Comparison of ENCODE assay signal across 13 cellular contexts in the genomic region with DNA sequence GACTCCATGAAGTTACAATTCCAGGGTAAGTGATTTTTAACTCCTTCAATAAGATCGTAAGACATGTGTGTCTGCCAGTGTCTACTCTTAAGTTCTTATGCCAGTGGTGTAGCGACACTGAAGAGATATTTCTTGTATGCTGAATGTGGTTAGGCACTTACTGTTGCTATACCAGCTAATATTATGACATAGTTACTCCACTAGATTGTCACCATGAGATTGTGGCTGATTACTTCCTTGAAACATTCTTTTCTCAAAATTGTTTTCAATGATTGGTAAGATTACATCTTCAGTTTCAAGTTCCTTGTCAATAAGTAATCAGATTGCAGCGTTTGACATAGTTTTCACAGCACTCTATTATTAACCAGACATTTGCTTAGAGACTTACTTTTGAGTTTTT.
DNase-seq lines count a peak whose midpoint lies in the region; ATAC-seq, FAIRE-seq and TF ChIP-seq lines count a peak whose summit lies in the region.
"Had no signal": no experiment of that assay in that cellular context is flagged by ENCODE, and none has a peak within 500 bp of the region (broad histone marks: within the 10 kb centered on the region; RNA-seq: fewer than 3 reads in every experiment).

No MANE protein-coding gene starts in this region.

- no peaks in the 10 kb centered on the region for H4K20me1 ChIP-seq in SK-N-SH (ENCODE audit: insufficient read depth)
- no peaks in the 10 kb centered on the region for H4K20me1 ChIP-seq in neural cell (ENCODE audit: insufficient read depth)

- CTCF ChIA-PET in SK-N-SH (lab: Yijun Ruan, JAX), result interaction anchor here (0.5 kb wide), 1 partner anchor 1186 kb away, joined by 3 read pairs; no protein-coding TSS in a partner anchor

- H3K27ac ChIP-seq in SK-N-SH (ENCODE audit: low read depth in 2 of 2, low read length in 1 of 2), result no peak overlapping the region
- no peak overlapping the region for H3K27ac ChIP-seq in neural cell (ENCODE audit: low read length)

- H3K27me3 ChIP-seq in SK-N-SH (ENCODE audit: insufficient read depth) (no peaks in the 10 kb centered on the region), neural cell (ENCODE audit: insufficient read depth, low read depth, low read length) (no peaks in the 10 kb centered on the region), HAP-1 (ENCODE audit: low read depth) (no peaks in the 10 kb centered on the region)
- H3K27me3 ChIP-seq: right lobe of liver, thyroid gland had no signal

- TF ChIP-seq EP300 in SK-N-SH (IDR thresholded peaks at IDR 0.05; ENCODE audit: borderline replicate concordance in 1 of 2, low read depth in 1 of 2, low read length in 1 of 2) (no peak), neural cell (conservative IDR thresholded peaks at IDR 0.05; ENCODE audit: poor library complexity, severe bottlenecking) (no peak)

- H3K4me1 ChIP-seq in SK-N-SH (ENCODE audit: control insufficient read depth in 1 of 2, insufficient read depth in 2 of 2, low read depth in 1 of 2, low read length in 1 of 2) (peaks cover 0 to 8% of the 10 kb centered on the region in 2 experiments; a peak in 2 of 4 replicates), HAP-1 (peaks cover 5% of the 10 kb centered on the region)
- H3K4me1 ChIP-seq: right lobe of liver, thyroid gland had no signal

- H3K4me1 Mint-ChIP-seq in activated naive CD8-positive, alpha-beta T cell treated with anti-CD3 and anti-CD28 coated beads for 36 hours, result peaks cover 10% of the 10 kb centered on the region

- H3K9me2 ChIP-seq in SK-N-SH, result no peaks in the 10 kb centered on the region
- no peaks in the 10 kb centered on the region for H3K9me2 ChIP-seq in neural cell (ENCODE audit: insufficient read depth, low read length)

- H2AFZ ChIP-seq in SK-N-SH (ENCODE audit: low read depth), result no peak overlapping the region
- no peak overlapping the region for H2AFZ ChIP-seq in neural cell (ENCODE audit: low read depth, low read length)

- in situ Hi-C loops in KBM-7 (cut with MboI; ENCODE audit: low pct_unique_long_range_greater_than_20kb, low sequenced_read_pairs), result loop anchor here (25.0 kb wide), 1 partner anchor 328 kb away; the partner anchor contains the start of gene USP51
- in situ Hi-C loops in HAP-1 (cut with MboI; ENCODE audit: low sequenced_read_pairs), result no loop called here

- no peak overlapping the region for H3K4me3 ChIP-seq in SK-N-SH (ENCODE audit: low read depth in 2 of 2, low read length in 1 of 2)
- peak overlapping the region; percentile 78 for H3K4me3 ChIP-seq in neural cell (ENCODE audit: low read length)
- no peak overlapping the region for H3K4me3 ChIP-seq in HAP-1

- POLR2A ChIA-PET in SK-N-SH (lab: Yijun Ruan, JAX), result no interaction called here

- H3K9me3 ChIP-seq in SK-N-SH (no peaks in the 10 kb centered on the region), neural cell (ENCODE audit: low read length) (no peaks in the 10 kb centered on the region), HAP-1 (no peaks in the 10 kb centered on the region)
- H3K9me3 ChIP-seq: right lobe of liver, thyroid gland had no signal

- DNase-seq in SK-N-SH, result no peak
- DNase-seq in KBM-7, result peak; percentile 10
- no peak for DNase-seq in activated naive CD8-positive, alpha-beta T cell treated with anti-CD3 and anti-CD28 coated beads for 36 hours
- DNase-seq in SW 1271 (lab: John Stamatoyannopoulos, UW), result no peak
- DNase-seq in HTR-8/SVneo (ENCODE audit: insufficient read length, low spot score), result no peak
- DNase-seq in HAP-1 (ENCODE audit: low spot score in 2 of 2), result no peak
- DNase-seq: NCI-H1694; NK-92 treated with Interleukin-12 subunit alpha and Interleukin-12 subunit beta, amount 100 ng/mL, for 24 hours; right lobe of liver; T-helper 9 cell; thyroid gland had no signal

- H3K79me2 ChIP-seq in SK-N-SH (ENCODE audit: insufficient read depth) (no peaks in the 10 kb centered on the region), neural cell (replicated peaks; ENCODE audit: insufficient read depth, low read length) (no peaks in the 10 kb centered on the region)

- H3K36me3 Mint-ChIP-seq in activated naive CD8-positive, alpha-beta T cell treated with anti-CD3 and anti-CD28 coated beads for 36 hours, result peaks cover 8% of the 10 kb centered on the region

- H3K27me3 Mint-ChIP-seq in activated naive CD8-positive, alpha-beta T cell treated with anti-CD3 and anti-CD28 coated beads for 36 hours, result no peaks in the 10 kb centered on the region

- no peak for FAIRE-seq in HTR-8/SVneo (lab: Jason Lieb, UNC)

- no peak for TF ChIP-seq RAD21 in SK-N-SH (IDR thresholded peaks at IDR 0.05; ENCODE audit: low read length)
- TF ChIP-seq RAD21 in neural cell (conservative IDR thresholded peaks at IDR 0.05), result no peak

- H3K36me3 ChIP-seq in SK-N-SH (replicated peaks in 1 of 2; ENCODE audit: control insufficient read depth in 1 of 2, insufficient read depth in 2 of 2, low read length in 1 of 2) (peaks cover 0 to 15% of the 10 kb centered on the region in 2 experiments), neural cell (ENCODE audit: insufficient read depth, low read length) (no peaks in the 10 kb centered on the region), HAP-1 (replicated peaks) (peaks cover 8% of the 10 kb centered on the region; the same call in 1 of the 2 replicates)
- H3K36me3 ChIP-seq: right lobe of liver, thyroid gland had no signal

- no peak overlapping the region for H3K27ac Mint-ChIP-seq in activated naive CD8-positive, alpha-beta T cell treated with anti-CD3 and anti-CD28 coated beads for 36 hours

- H3F3A ChIP-seq in SK-N-SH (replicated peaks; ENCODE audit: insufficient read depth) (no peaks in the 10 kb centered on the region), neural cell (ENCODE audit: insufficient read depth, low read length, poor library complexity, severe bottlenecking) (no peaks in the 10 kb centered on the region)

- no peaks in the 10 kb centered on the region for H3K9me3 Mint-ChIP-seq in activated naive CD8-positive, alpha-beta T cell treated with anti-CD3 and anti-CD28 coated beads for 36 hours

- peak overlapping the region; percentile 88 for H3K4me3 Mint-ChIP-seq in activated naive CD8-positive, alpha-beta T cell treated with anti-CD3 and anti-CD28 coated beads for 36 hours

- H3K4me2 ChIP-seq in SK-N-SH (peak overlapping the region; percentile 69; the same call in 1 of the 2 replicates), neural cell (ENCODE audit: low read length) (peak overlapping the region; percentile 62)

- WGBS in SK-N-SH (ENCODE audit: low lambda C conversion rate), result 80% methylated on average over 3 of the region's 3 CpGs

- no peak overlapping the region for H3K9ac ChIP-seq in SK-N-SH
- H3K9ac ChIP-seq in neural cell (ENCODE audit: low read length), result peak overlapping the region; percentile 9

- ATAC-seq in SK-N-SH treated with all-trans-retinoic acid at 6 μM for 48 hours, result no peak

- TF ChIP-seq CTCF in SK-N-SH (IDR thresholded peaks at IDR 0.05), result no peak
- no peak for TF ChIP-seq CTCF in neural cell (IDR thresholded peaks at IDR 0.05; ENCODE audit: poor library complexity, severe bottlenecking)

TF ChIP-seq in SK-N-SH, 30 proteins besides CTCF, POLR2A, EP300 and RAD21 (continues in another document):
- TF ChIP-seq TEAD4 (IDR thresholded peaks at IDR 0.05; ENCODE audit: borderline replicate concordance, insufficient read depth) (no peak), GABPA (IDR thresholded peaks at IDR 0.05; ENCODE audit: low read depth) (no peak), ELF1 (IDR thresholded peaks at IDR 0.05) (no peak), SMC3 (IDR thresholded peaks at IDR 0.05; ENCODE audit: low read depth, low read length) (no peak)

TF ChIP-seq in SK-N-SH treated with all-trans-retinoic acid at 6 μM for 48 hours, 23 proteins besides CTCF, POLR2A, EP300 and RAD21 (continues in another document):
- no peak for TF ChIP-seq SNAI2 (CRISPR knock-in tag; IDR thresholded peaks at IDR 0.05)
- no peak for TF ChIP-seq ZFP3 (CRISPR knock-in tag; IDR thresholded peaks at IDR 0.05)
- no peak for TF ChIP-seq PPARA (CRISPR knock-in tag; IDR thresholded peaks at IDR 0.05; ENCODE audit: borderline replicate concordance)
- TF ChIP-seq ZNF565 (CRISPR knock-in tag; conservative IDR thresholded peaks at IDR 0.05; ENCODE audit: low read depth), result no peak
- no peak for TF ChIP-seq ZFP30 (CRISPR knock-in tag; IDR thresholded peaks at IDR 0.05)
- TF ChIP-seq RARB (CRISPR knock-in tag; IDR thresholded peaks at IDR 0.05), result no peak
- no peak for TF ChIP-seq TCF4 (CRISPR knock-in tag; IDR thresholded peaks at IDR 0.05; ENCODE audit: borderline replicate concordance)
- TF ChIP-seq ESRRG (CRISPR knock-in tag; IDR thresholded peaks at IDR 0.05), result no peak

TF ChIP-seq in neural cell, 6 proteins besides CTCF, POLR2A, EP300 and RAD21:
- TF ChIP-seq TAF1 (IDR thresholded peaks at IDR 0.05; ENCODE audit: low read depth) (no peak), MXI1 (conservative IDR thresholded peaks at IDR 0.05; ENCODE audit: poor library complexity, severe bottlenecking) (no peak), POLR2AphosphoS5 (IDR thresholded peaks at IDR 0.05) (no peak), SMC3 (conservative IDR thresholded peaks at IDR 0.05; ENCODE audit: poor library complexity) (no peak), EZH2 (IDR thresholded peaks at IDR 0.05; ENCODE audit: borderline replicate concordance, insufficient read depth, low read length, poor library complexity, severe bottlenecking) (no peak)
- TF ChIP-seq, protein P1, sequence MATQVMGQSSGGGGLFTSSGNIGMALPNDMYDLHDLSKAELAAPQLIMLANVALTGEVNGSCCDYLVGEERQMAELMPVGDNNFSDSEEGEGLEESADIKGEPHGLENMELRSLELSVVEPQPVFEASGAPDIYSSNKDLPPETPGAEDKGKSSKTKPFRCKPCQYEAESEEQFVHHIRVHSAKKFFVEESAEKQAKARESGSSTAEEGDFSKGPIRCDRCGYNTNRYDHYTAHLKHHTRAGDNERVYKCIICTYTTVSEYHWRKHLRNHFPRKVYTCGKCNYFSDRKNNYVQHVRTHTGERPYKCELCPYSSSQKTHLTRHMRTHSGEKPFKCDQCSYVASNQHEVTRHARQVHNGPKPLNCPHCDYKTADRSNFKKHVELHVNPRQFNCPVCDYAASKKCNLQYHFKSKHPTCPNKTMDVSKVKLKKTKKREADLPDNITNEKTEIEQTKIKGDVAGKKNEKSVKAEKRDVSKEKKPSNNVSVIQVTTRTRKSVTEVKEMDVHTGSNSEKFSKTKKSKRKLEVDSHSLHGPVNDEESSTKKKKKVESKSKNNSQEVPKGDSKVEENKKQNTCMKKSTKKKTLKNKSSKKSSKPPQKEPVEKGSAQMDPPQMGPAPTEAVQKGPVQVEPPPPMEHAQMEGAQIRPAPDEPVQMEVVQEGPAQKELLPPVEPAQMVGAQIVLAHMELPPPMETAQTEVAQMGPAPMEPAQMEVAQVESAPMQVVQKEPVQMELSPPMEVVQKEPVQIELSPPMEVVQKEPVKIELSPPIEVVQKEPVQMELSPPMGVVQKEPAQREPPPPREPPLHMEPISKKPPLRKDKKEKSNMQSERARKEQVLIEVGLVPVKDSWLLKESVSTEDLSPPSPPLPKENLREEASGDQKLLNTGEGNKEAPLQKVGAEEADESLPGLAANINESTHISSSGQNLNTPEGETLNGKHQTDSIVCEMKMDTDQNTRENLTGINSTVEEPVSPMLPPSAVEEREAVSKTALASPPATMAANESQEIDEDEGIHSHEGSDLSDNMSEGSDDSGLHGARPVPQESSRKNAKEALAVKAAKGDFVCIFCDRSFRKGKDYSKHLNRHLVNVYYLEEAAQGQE (IDR thresholded peaks at IDR 0.05; ENCODE audit: borderline replicate concordance), result no peak
